In genomic region chr7:39413866-39414668, GRCh38 we compare ENCODE assay signal across 7 cellular contexts.
A peak's percentile ranks its signal among the peaks of the same experiment; 100 is the strongest.
DNase-seq lines count a peak whose midpoint lies in the region; TF ChIP-seq lines count a peak whose summit lies in the region.

No MANE protein-coding gene starts in this region.

- H3K9me3 ChIP-seq in HAP-1, result no peaks in the 10 kb centered on the region
- H3K9me3 ChIP-seq in MM.1S (replicated peaks; ENCODE audit: insufficient read depth, low read length), result no peaks in the 10 kb centered on the region
- H3K9me3 ChIP-seq in endodermal cell (ENCODE audit: control insufficient read depth, low read length), result no peaks in the 10 kb centered on the region
- H3K9me3 ChIP-seq in mononuclear cell (ENCODE audit: low read depth, low read length), result no peaks in the 10 kb centered on the region

- H3K27ac ChIP-seq in MM.1S (ENCODE audit: low read length), result no peak overlapping the region
- H3K27ac ChIP-seq in endodermal cell (ENCODE audit: low read depth, low read length), result no peak overlapping the region

- peak overlapping the region; percentile 49; the same call in 1 of the 2 replicates for H3K9ac ChIP-seq in MM.1S (ENCODE audit: low read length)
- H3K9ac ChIP-seq in endodermal cell (ENCODE audit: extremely low read depth, low read length, poor library complexity, severe bottlenecking), result peak overlapping the region; percentile 62

- no peaks in the 10 kb centered on the region for H3K79me2 ChIP-seq in MM.1S (ENCODE audit: low read length)

- H3K36me3 ChIP-seq in HAP-1 (replicated peaks) (no peaks in the 10 kb centered on the region), MM.1S (replicated peaks; ENCODE audit: insufficient read depth, low read length) (no peaks in the 10 kb centered on the region), endodermal cell (ENCODE audit: control insufficient read depth, insufficient read depth, low read length) (no peaks in the 10 kb centered on the region)

- in situ Hi-C loops in HAP-1 (cut with MboI; ENCODE audit: low sequenced_read_pairs), result no loop called here

- H3K36me3 Mint-ChIP-seq in endodermal cell (ENCODE audit: low read depth), result no peaks in the 10 kb centered on the region
- no peaks in the 10 kb centered on the region for H3K36me3 Mint-ChIP-seq in stimulated activated naive CD8-positive, alpha-beta T cell treated with anti-CD3 and anti-CD28 coated beads, Interleukin-15, Interleukin-2, amounts not matched to agents 100 ng/mL and 50 ng/mL, for 24 hours (ENCODE audit: low read depth)

- TF ChIP-seq POLR2A in GM15510 (IDR thresholded peaks at IDR 0.05; ENCODE audit: borderline replicate concordance, extremely low read depth, insufficient read length), result peak; percentile 18

- peak; percentile 23; the same call in 1 of the 2 replicates for TF ChIP-seq CTCF in MM.1S (IDR thresholded peaks at IDR 0.05; ENCODE audit: low read length)
- peak; percentile 68 for TF ChIP-seq CTCF in endodermal cell (conservative IDR thresholded peaks at IDR 0.05)

- H3K4me1 ChIP-seq in HAP-1, result peaks cover 17% of the 10 kb centered on the region
- H3K4me1 ChIP-seq in MM.1S (ENCODE audit: low read length), result no peaks in the 10 kb centered on the region
- no peaks in the 10 kb centered on the region for H3K4me1 ChIP-seq in endodermal cell (ENCODE audit: control insufficient read depth, insufficient read depth, low read length)
- peaks cover 7% of the 10 kb centered on the region for H3K4me1 ChIP-seq in mononuclear cell (ENCODE audit: insufficient read depth, low read length)

- DNase-seq in HAP-1 (ENCODE audit: low spot score in 2 of 2), result peak; percentile 73 to 84
- peak; percentile 75 for DNase-seq in MM.1S
- DNase-seq in activated CD4-positive, alpha-beta T cell treated with anti-CD3 and anti-CD28 coated beads for 4 hours, result peak; percentile 3 to 4
- DNase-seq in endodermal cell, result peak; percentile 92

- WGBS in endodermal cell (ENCODE audit: insufficient coverage in 1 of 2, insufficient read length in 1 of 2), 2 experiments, result 8 to 10% methylated on average over 21 to 55 of the region's 55 CpGs

- no peaks in the 10 kb centered on the region for H4K20me1 ChIP-seq in MM.1S (ENCODE audit: insufficient read depth, low read length)

- peak overlapping the region; percentile 36 for H3K4me3 ChIP-seq in HAP-1
- H3K4me3 ChIP-seq in MM.1S (ENCODE audit: low read length), result peak overlapping the region; percentile 80
- H3K4me3 ChIP-seq in endodermal cell (ENCODE audit: low read length), result peak overlapping the region; percentile 90
- peak overlapping the region; percentile 35 for H3K4me3 ChIP-seq in mononuclear cell (ENCODE audit: low read length)

- no peaks in the 10 kb centered on the region for H3K9me2 ChIP-seq in MM.1S (replicated peaks; ENCODE audit: insufficient read depth, low read length)

- peak overlapping the region; percentile 100 for H3K4me2 ChIP-seq in MM.1S (ENCODE audit: low read depth, low read length)

- peak overlapping the region; percentile 75 for H3K27ac Mint-ChIP-seq in endodermal cell
- peak overlapping the region; percentile 19 for H3K27ac Mint-ChIP-seq in stimulated activated naive CD8-positive, alpha-beta T cell treated with anti-CD3 and anti-CD28 coated beads, Interleukin-15, Interleukin-2, amounts not matched to agents 100 ng/mL and 50 ng/mL, for 24 hours

- H3F3A ChIP-seq in MM.1S (ENCODE audit: insufficient read depth, low read length), result no peaks in the 10 kb centered on the region

- H3K4me3 Mint-ChIP-seq in endodermal cell, result peak overlapping the region; percentile 86
- peak overlapping the region; percentile 81 for H3K4me3 Mint-ChIP-seq in stimulated activated naive CD8-positive, alpha-beta T cell treated with anti-CD3 and anti-CD28 coated beads, Interleukin-15, Interleukin-2, amounts not matched to agents 100 ng/mL and 50 ng/mL, for 24 hours

- no peaks in the 10 kb centered on the region for H3K27me3 Mint-ChIP-seq in endodermal cell (ENCODE audit: insufficient read depth)
- peaks cover 49% of the 10 kb centered on the region for H3K27me3 Mint-ChIP-seq in stimulated activated naive CD8-positive, alpha-beta T cell treated with anti-CD3 and anti-CD28 coated beads, Interleukin-15, Interleukin-2, amounts not matched to agents 100 ng/mL and 50 ng/mL, for 24 hours

- peaks cover under 1% of the 10 kb centered on the region for H3K4me1 Mint-ChIP-seq in endodermal cell
- peaks cover 12% of the 10 kb centered on the region for H3K4me1 Mint-ChIP-seq in stimulated activated naive CD8-positive, alpha-beta T cell treated with anti-CD3 and anti-CD28 coated beads, Interleukin-15, Interleukin-2, amounts not matched to agents 100 ng/mL and 50 ng/mL, for 24 hours (ENCODE audit: low read depth)

- peak overlapping the region; percentile 78 for H2AFZ ChIP-seq in MM.1S (ENCODE audit: low read length)

- H3K27me3 ChIP-seq in HAP-1 (ENCODE audit: low read depth) (no peaks in the 10 kb centered on the region), MM.1S (replicated peaks; ENCODE audit: insufficient read depth, low read length) (no peaks in the 10 kb centered on the region), endodermal cell (ENCODE audit: control insufficient read depth, insufficient read depth, low read length, poor library complexity, severe bottlenecking) (no peaks in the 10 kb centered on the region), mononuclear cell (ENCODE audit: insufficient read depth, low read length) (peaks cover 17% of the 10 kb centered on the region)

- no peaks in the 10 kb centered on the region for H3K9me3 Mint-ChIP-seq in endodermal cell
- no peaks in the 10 kb centered on the region for H3K9me3 Mint-ChIP-seq in stimulated activated naive CD8-positive, alpha-beta T cell treated with anti-CD3 and anti-CD28 coated beads, Interleukin-15, Interleukin-2, amounts not matched to agents 100 ng/mL and 50 ng/mL, for 24 hours

Comparison
In these comparisons a context has a peak if more than half of its experiments do, and no peak if none do; other contexts are left out.
1. DNase-seq: peak in every context shown above with its lines; median percentile 92 in endodermal cell; 78 in HAP-1; 75 in MM.1S; 4 in activated CD4-positive, alpha-beta T cell treated with anti-CD3 and anti-CD28 coated beads for 4 hours.
2. H3K4me3 ChIP-seq: peak in every context shown above with its lines; median percentile 90 in endodermal cell; 80 in MM.1S; 36 in HAP-1; 35 in mononuclear cell.